ENCODE assay signal across 12 cellular contexts in genomic region chr11:67408437-67409200, GRCh38. TPM values are rescaled to one million over a fixed set of nuclear protein-coding genes. Genes with fewer than 3 reads are reported as not detected.
DNase-seq lines count a peak whose midpoint lies in the region; TF ChIP-seq lines count a peak whose summit lies in the region.
"Had no signal": no experiment of that assay in that cellular context is flagged by ENCODE, and none has a peak within 500 bp of the region (broad histone marks: within the 10 kb centered on the region; RNA-seq: fewer than 3 reads in every experiment).

No MANE protein-coding gene starts in this region.

- no peaks in the 10 kb centered on the region for H3K79me2 ChIP-seq in OCI-LY1 (ENCODE audit: insufficient read depth, low read length)

- H3K4me1 ChIP-seq in OCI-LY1 (ENCODE audit: insufficient read depth, low read length, severe bottlenecking), result peaks cover 87% of the 10 kb centered on the region
- no peaks in the 10 kb centered on the region for H3K4me1 ChIP-seq in colonic mucosa

- no peaks in the 10 kb centered on the region for H4K20me1 ChIP-seq in OCI-LY1 (ENCODE audit: insufficient read depth, low read length)

- TF ChIP-seq CTCF in OCI-LY1 (IDR thresholded peaks at IDR 0.05; ENCODE audit: low read length) (no peak), colonic mucosa (IDR thresholded peaks at IDR 0.05) (no peak)

- POLR2A ChIA-PET in activated CD4-positive, alpha-beta T cell treated with anti-CD3 and anti-CD28 coated beads, Interleukin-2, amount 10 ng/mL, durations not matched to agents 7 days and 5 days (lab: Charles Lee), result interaction anchor here (0.9 to 2.8 kb wide), 4 partner anchors 11 to 31 kb away, joined by 3 to 18 read pairs (median 4); partner anchors contain the start of gene PTPRCAP

- no peak overlapping the region for H2AFZ ChIP-seq in OCI-LY1 (ENCODE audit: low read length)

- no peaks in the 10 kb centered on the region for H3K27me3 ChIP-seq in OCI-LY1 (ENCODE audit: insufficient read depth, low read length)
- no peaks in the 10 kb centered on the region for H3K27me3 ChIP-seq in colonic mucosa
- H3K27me3 ChIP-seq: cardiac muscle cell had no signal

- H3K27ac ChIP-seq in OCI-LY1 (ENCODE audit: low read depth, low read length, poor library complexity, severe bottlenecking) (peak overlapping the region; percentile 93), colonic mucosa (peak overlapping the region; percentile 27)
- H3K27ac ChIP-seq: cardiac muscle cell had no signal

- no peaks in the 10 kb centered on the region for H3K27me3 Mint-ChIP-seq in activated CD4-positive, alpha-beta T cell treated with anti-CD3 and anti-CD28 coated beads, Interleukin-2, amount 10 ng/mL, durations not matched to agents 7 days and 5 days

- H3K36me3 Mint-ChIP-seq in activated CD4-positive, alpha-beta T cell treated with anti-CD3 and anti-CD28 coated beads, Interleukin-2, amount 10 ng/mL, durations not matched to agents 7 days and 5 days (ENCODE audit: low read depth), result peaks cover 67% of the 10 kb centered on the region
- H3K36me3 Mint-ChIP-seq: type B pancreatic cell had no signal

- H3F3A ChIP-seq in OCI-LY1 (ENCODE audit: insufficient read depth, low read length), result no peaks in the 10 kb centered on the region

- peaks cover 22% of the 10 kb centered on the region; the same call in 1 of the 2 replicates for H3K36me3 ChIP-seq in OCI-LY1 (ENCODE audit: insufficient read depth, low read length)
- H3K36me3 ChIP-seq in colonic mucosa, result no peaks in the 10 kb centered on the region
- H3K36me3 ChIP-seq: cardiac muscle cell had no signal

- H3K9me3 Mint-ChIP-seq in activated CD4-positive, alpha-beta T cell treated with anti-CD3 and anti-CD28 coated beads, Interleukin-2, amount 10 ng/mL, durations not matched to agents 7 days and 5 days, result no peaks in the 10 kb centered on the region
- H3K9me3 Mint-ChIP-seq: type B pancreatic cell had no signal

- H3K4me2 ChIP-seq in OCI-LY1 (ENCODE audit: low read length), result peak overlapping the region; percentile 89

- H3K9me3 ChIP-seq in OCI-LY1 (ENCODE audit: low read length) (no peaks in the 10 kb centered on the region), colonic mucosa (no peaks in the 10 kb centered on the region)

- peak overlapping the region; percentile 30 for H3K4me3 ChIP-seq in OCI-LY1 (ENCODE audit: low read depth, low read length, poor library complexity, severe bottlenecking)
- no peak overlapping the region for H3K4me3 ChIP-seq in colonic mucosa
- H3K4me3 ChIP-seq: cardiac muscle cell had no signal

- peaks cover 81% of the 10 kb centered on the region for H3K4me1 Mint-ChIP-seq in activated CD4-positive, alpha-beta T cell treated with anti-CD3 and anti-CD28 coated beads, Interleukin-2, amount 10 ng/mL, durations not matched to agents 7 days and 5 days

- H3K27ac Mint-ChIP-seq in activated CD4-positive, alpha-beta T cell treated with anti-CD3 and anti-CD28 coated beads, Interleukin-2, amount 10 ng/mL, durations not matched to agents 7 days and 5 days, result peak overlapping the region; percentile 92
- H3K27ac Mint-ChIP-seq: type B pancreatic cell had no signal

- CTCF ChIA-PET in activated CD4-positive, alpha-beta T cell treated with anti-CD3 and anti-CD28 coated beads, Interleukin-2, amount 10 ng/mL, durations not matched to agents 7 days and 5 days (lab: Charles Lee), result interaction anchor here (1.0 to 1.9 kb wide), 8 partner anchors 9 to 137 kb away, joined by 3 to 9 read pairs (median 4); partner anchors contain the start of genes PITPNM1, RAD9A and TMEM134

- peak overlapping the region; percentile 95 for H3K4me3 Mint-ChIP-seq in activated CD4-positive, alpha-beta T cell treated with anti-CD3 and anti-CD28 coated beads, Interleukin-2, amount 10 ng/mL, durations not matched to agents 7 days and 5 days
- H3K4me3 Mint-ChIP-seq: type B pancreatic cell had no signal

- no peaks in the 10 kb centered on the region for H3K9me2 ChIP-seq in OCI-LY1 (ENCODE audit: low read depth, low read length)

- H3K9ac ChIP-seq in OCI-LY1 (ENCODE audit: low read length) (peak overlapping the region; percentile 94; the same call in 1 of the 2 replicates), colonic mucosa (ENCODE audit: low read depth in 2 of 2, low read length in 2 of 2) (peak overlapping the region; percentile 26 to 63)

- intact Hi-C loops in colonic mucosa (cut with DNase I), result no loop called here

- DNase-seq in activated CD4-positive, alpha-beta T cell treated with anti-CD3 and anti-CD28 coated beads, Interleukin-2, amount 10 ng/mL, durations not matched to agents 7 days and 5 days, result no peak
- no peak for DNase-seq in activated CD4-positive, alpha-beta T cell treated with anti-CD3 and anti-CD28 coated beads for 4 hours
- no peak for DNase-seq in colonic mucosa
- peak; percentile 7 for DNase-seq in superior temporal gyrus (ENCODE audit: extremely low spot score)
- DNase-seq in retina, result no peak
- DNase-seq in NCI-H1930 (lab: John Stamatoyannopoulos, UW), result no peak
- no peak for DNase-seq in kidney tubule cell (ENCODE audit: low spot score)
- DNase-seq: EL, NCI-H69 had no signal

RNA-seq across cellular contexts. Expression of gene TBC1D10C, which starts 4.7 kb away (rescaled TPM):
- total RNA-seq in activated CD4-positive, alpha-beta T cell treated with anti-CD3 and anti-CD28 coated beads, Interleukin-2, amount 10 ng/mL, durations not matched to agents 7 days and 5 days, result 100 to 1,000 TPM; 256 to 323 TPM
- total RNA-seq in colonic mucosa, result 1 to 10 TPM; 3.9 to 5.2 TPM
- total RNA-seq: cardiac muscle cell had no signal

RNA-seq across cellular contexts. Expression of gene CARNS1, which starts 6.9 kb away (rescaled TPM):
- 1 to 10 TPM; 1.2 to 1.9 TPM for total RNA-seq in activated CD4-positive, alpha-beta T cell treated with anti-CD3 and anti-CD28 coated beads, Interleukin-2, amount 10 ng/mL, durations not matched to agents 7 days and 5 days
- under 1 TPM; 0.20 to 0.32 TPM for total RNA-seq in colonic mucosa

RNA-seq across cellular contexts. Expression of gene PPP1CA, which starts 7.0 kb away (rescaled TPM):
- total RNA-seq in activated CD4-positive, alpha-beta T cell treated with anti-CD3 and anti-CD28 coated beads, Interleukin-2, amount 10 ng/mL, durations not matched to agents 7 days and 5 days, result 100 to 1,000 TPM; 301 to 331 TPM
- 100 to 1,000 TPM; 242 to 280 TPM for total RNA-seq in colonic mucosa

RNA-seq across cellular contexts. Expression of gene RAD9A, which starts 16.8 kb away (rescaled TPM):
- 10 to 100 TPM; 49.3 to 53.7 TPM for total RNA-seq in activated CD4-positive, alpha-beta T cell treated with anti-CD3 and anti-CD28 coated beads, Interleukin-2, amount 10 ng/mL, durations not matched to agents 7 days and 5 days
- total RNA-seq in colonic mucosa, result 10 to 100 TPM; 21.8 to 35.1 TPM

RNA-seq across cellular contexts. Expression of gene RPS6KB2, which starts 19.7 kb away (rescaled TPM):
- 10 to 100 TPM; 57.5 to 68.1 TPM for total RNA-seq in activated CD4-positive, alpha-beta T cell treated with anti-CD3 and anti-CD28 coated beads, Interleukin-2, amount 10 ng/mL, durations not matched to agents 7 days and 5 days
- total RNA-seq in colonic mucosa, result 10 to 100 TPM; 38.3 to 70.4 TPM

Comparison
In these comparisons a context has a peak if more than half of its experiments do, and no peak if none do; other contexts are left out.
1. RNA of gene TBC1D10C, which starts 4.7 kb away (total RNA-seq): 256 to 323 TPM in activated CD4-positive, alpha-beta T cell treated with anti-CD3 and anti-CD28 coated beads, Interleukin-2, amount 10 ng/mL, durations not matched to agents 7 days and 5 days; 3.9 to 5.2 TPM in colonic mucosa; every median in the first group is over 10 times any median in the second.